18 cellular contexts compared by ENCODE assay signal in the genomic region with DNA sequence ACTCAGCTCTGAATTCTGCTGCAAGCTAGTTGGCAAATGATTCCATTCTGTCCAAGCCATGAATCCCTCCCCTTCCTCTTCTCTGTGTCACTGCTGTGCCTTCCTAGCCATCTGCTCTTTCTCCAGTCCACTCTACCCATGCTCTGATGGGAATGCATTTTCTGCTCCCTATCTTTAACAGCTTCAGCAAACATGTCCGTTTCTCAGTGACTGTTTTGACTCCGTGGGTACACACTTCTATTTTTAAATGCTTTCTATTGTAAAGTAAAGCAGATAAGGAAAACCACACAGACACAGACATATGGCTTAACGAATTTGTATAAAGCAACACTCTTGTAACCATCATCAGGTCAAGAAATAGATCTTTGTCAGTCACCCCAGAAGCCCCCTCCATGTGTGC.
A peak's percentile ranks its signal among the peaks of the same experiment; 100 is the strongest.
DNase-seq lines count a peak whose midpoint lies in the region; ATAC-seq, FAIRE-seq and TF ChIP-seq lines count a peak whose summit lies in the region.
"Had no signal": no experiment of that assay in that cellular context is flagged by ENCODE, and none has a peak within 500 bp of the region (broad histone marks: within the 10 kb centered on the region; RNA-seq: fewer than 3 reads in every experiment).

No MANE protein-coding gene starts in this region.

- H3K4me2 ChIP-seq in astrocyte (ENCODE audit: low read length), result no peak overlapping the region

- POLR2A ChIA-PET in T-cell (lab: Charles Lee), result no interaction called here

- TF ChIP-seq CTCF in astrocyte (IDR thresholded peaks at IDR 0.05; ENCODE audit: insufficient read depth, low read depth, low read length) (no peak), progenitor cell of endocrine pancreas (IDR thresholded peaks at IDR 0.05; ENCODE audit: unreplicated experiment) (no peak)

- H3K4me3 ChIP-seq in astrocyte (ENCODE audit: insufficient read depth, low read depth, low read length), result no peak overlapping the region
- H3K4me3 ChIP-seq: SJSA1 had no signal

- H3K4me1 Mint-ChIP-seq in astrocyte (ENCODE audit: low read depth, unreplicated experiment) (no peaks in the 10 kb centered on the region), progenitor cell of endocrine pancreas (ENCODE audit: low read depth) (peaks cover 9% of the 10 kb centered on the region), T-cell (no peaks in the 10 kb centered on the region)
- H3K4me1 Mint-ChIP-seq: activated naive CD8-positive, alpha-beta T cell treated with anti-CD3 and anti-CD28 coated beads, Interleukin-2, amount 10 ng/mL, durations not matched to agents 7 days and 5 days had no signal

- no peaks in the 10 kb centered on the region for H3K79me2 ChIP-seq in astrocyte (ENCODE audit: insufficient read depth, low read length)

- H3K4me1 ChIP-seq in astrocyte (ENCODE audit: insufficient read depth, low read length), result no peaks in the 10 kb centered on the region
- H3K4me1 ChIP-seq: SJSA1 had no signal

- no peak overlapping the region for H2AFZ ChIP-seq in astrocyte (ENCODE audit: low read depth, low read length)

- no peaks in the 10 kb centered on the region for H3K36me3 ChIP-seq in astrocyte (ENCODE audit: insufficient read depth, low read length)
- H3K36me3 ChIP-seq: SJSA1 had no signal

- CTCF ChIA-PET in T-cell (lab: Charles Lee), result no interaction called here

- no peaks in the 10 kb centered on the region for H3K27me3 Mint-ChIP-seq in astrocyte (ENCODE audit: low read depth, unreplicated experiment)
- no peaks in the 10 kb centered on the region for H3K27me3 Mint-ChIP-seq in progenitor cell of endocrine pancreas
- peaks cover 1 to 20% of the 10 kb centered on the region in 2 donors for H3K27me3 Mint-ChIP-seq in T-cell

- FAIRE-seq in astrocyte (lab: Jason Lieb, UNC), result peak; percentile 86

- H3K27me3 ChIP-seq in astrocyte (ENCODE audit: insufficient read depth, low read length), result no peaks in the 10 kb centered on the region
- H3K27me3 ChIP-seq: SJSA1 had no signal

- H3K4me3 Mint-ChIP-seq in astrocyte (ENCODE audit: unreplicated experiment) (no peak overlapping the region), progenitor cell of endocrine pancreas (ENCODE audit: low read depth) (no peak overlapping the region), T-cell (no peak overlapping the region)
- H3K4me3 Mint-ChIP-seq: activated naive CD8-positive, alpha-beta T cell treated with anti-CD3 and anti-CD28 coated beads, Interleukin-2, amount 10 ng/mL, durations not matched to agents 7 days and 5 days; HFFc6 had no signal

- ATAC-seq in T-cell (replicated peaks in 1 of 4) (no peak), GM21526 (IDR thresholded peaks at IDR 0.05; ENCODE audit: low FRiP score, unreplicated experiment) (no peak)
- ATAC-seq: left lobe of liver had no signal

- DNase-seq in NCI-H748 (lab: John Stamatoyannopoulos, UW; ENCODE audit: unreplicated experiment), result peak; percentile 23
- no peak for DNase-seq in NCI-H748 treated with DMSO at 0.1 percent for 48 hours (lab: John Stamatoyannopoulos, UW)
- DNase-seq in MV-4-11 (lab: John Stamatoyannopoulos, UW), result peak; percentile 2
- DNase-seq in astrocyte (ENCODE audit: low read depth), result no peak
- DNase-seq in progenitor cell of endocrine pancreas (ENCODE audit: low spot score, unreplicated experiment), result no peak
- no peak for DNase-seq in T-cell
- DNase-seq in NCI-H1930 (lab: John Stamatoyannopoulos, UW), result no peak
- DNase-seq: activated naive CD8-positive, alpha-beta T cell treated with anti-CD3 and anti-CD28 coated beads, Interleukin-2, amount 10 ng/mL, durations not matched to agents 7 days and 5 days; activated T-cell treated with anti-CD3 and anti-CD28 coated beads, Interleukin-2, amount 50 U/mL, for 1 hour; effector memory CD4-positive, alpha-beta T cell; HFFc6; IMR-90; stimulated activated CD4-positive, alpha-beta T cell treated with anti-CD3 and anti-CD28 coated beads, Interleukin-12 subunit alpha, Interleukin-12 subunit beta, amount 100 ng/mL, for 4 hours; stimulated activated naive CD4-positive, alpha-beta T cell treated with Interleukin-2 at 50 U/mL for 16 hours; trophoblast cell had no signal

- H3K27ac Mint-ChIP-seq in astrocyte (ENCODE audit: unreplicated experiment) (no peak overlapping the region), progenitor cell of endocrine pancreas (peak overlapping the region; percentile 43), T-cell (no peak overlapping the region)
- H3K27ac Mint-ChIP-seq: activated naive CD8-positive, alpha-beta T cell treated with anti-CD3 and anti-CD28 coated beads, Interleukin-2, amount 10 ng/mL, durations not matched to agents 7 days and 5 days; HFFc6 had no signal

- no peaks in the 10 kb centered on the region for H4K20me1 ChIP-seq in astrocyte (ENCODE audit: insufficient read depth, low read length)

- H3K36me3 Mint-ChIP-seq in astrocyte (ENCODE audit: low read depth, unreplicated experiment) (no peaks in the 10 kb centered on the region), progenitor cell of endocrine pancreas (ENCODE audit: insufficient read depth) (no peaks in the 10 kb centered on the region), T-cell (no peaks in the 10 kb centered on the region)
- H3K36me3 Mint-ChIP-seq: activated naive CD8-positive, alpha-beta T cell treated with anti-CD3 and anti-CD28 coated beads, Interleukin-2, amount 10 ng/mL, durations not matched to agents 7 days and 5 days had no signal

- no peak overlapping the region for H3K27ac ChIP-seq in astrocyte (ENCODE audit: low read depth, low read length)
- H3K27ac ChIP-seq: SJSA1 had no signal

- no peak overlapping the region for H3K9ac ChIP-seq in astrocyte (ENCODE audit: low read length)

- H3K9me3 Mint-ChIP-seq in astrocyte (ENCODE audit: unreplicated experiment), result no peaks in the 10 kb centered on the region
- H3K9me3 Mint-ChIP-seq in progenitor cell of endocrine pancreas (ENCODE audit: low read depth), result peaks cover 11% of the 10 kb centered on the region
- peaks cover 0 to 1% (median 0%) of the 10 kb centered on the region in 3 donors for H3K9me3 Mint-ChIP-seq in T-cell
- H3K9me3 Mint-ChIP-seq: activated naive CD8-positive, alpha-beta T cell treated with anti-CD3 and anti-CD28 coated beads, Interleukin-2, amount 10 ng/mL, durations not matched to agents 7 days and 5 days; HFFc6 had no signal

- H3K9me3 ChIP-seq in astrocyte (ENCODE audit: insufficient read depth, low read depth, low read length), result no peaks in the 10 kb centered on the region
- H3K9me3 ChIP-seq: SJSA1 had no signal

Comparison
In these comparisons a context has a peak if more than half of its experiments do, and no peak if none do; other contexts are left out.
1. DNase-seq: peak in NCI-H748 (single experiment) and MV-4-11 (single experiment); none in NCI-H748 treated with DMSO at 0.1 percent for 48 hours (single experiment), astrocyte (single experiment), progenitor cell of endocrine pancreas (single experiment), T-cell (0 of 34) and NCI-H1930 (0 of 2).